Comparison of ENCODE assay signal across 19 cellular contexts in genomic region chr7:78691584-78691983, GRCh38.
DNase-seq lines count a peak whose midpoint lies in the region; ATAC-seq, FAIRE-seq and TF ChIP-seq lines count a peak whose summit lies in the region.
"Had no signal": no experiment of that assay in that cellular context is flagged by ENCODE, and none has a peak within 500 bp of the region (broad histone marks: within the 10 kb centered on the region; RNA-seq: fewer than 3 reads in every experiment).

No MANE protein-coding gene starts in this region.

- FAIRE-seq in GM12878 (lab: Jason Lieb, UNC) = no peak

- H4K20me1 ChIP-seq in GM12878 (ENCODE audit: control insufficient read depth, insufficient read depth) = no peaks in the 10 kb centered on the region

- no peak overlapping the region for H3K4me2 ChIP-seq in GM12878 (ENCODE audit: control insufficient read depth, insufficient read depth)

- SMC1A ChIA-PET in GM12878 (lab: Charles Lee; ENCODE audit: uncharacterized antibody, unreplicated experiment) = no interaction called here

- POLR2A ChIA-PET in GM12878 (lab: Charles Lee) = no interaction called here

- H2AFZ ChIP-seq in GM12878 (ENCODE audit: control insufficient read depth, low read depth, low read length) = no peak overlapping the region

- no peaks in the 10 kb centered on the region for H3K4me1 ChIP-seq in GM12878 (ENCODE audit: control insufficient read depth, insufficient read depth, low read length)
- H3K4me1 ChIP-seq: SJCRH30 had no signal

- TF ChIP-seq POLR2A in GM12878 (IDR thresholded peaks at IDR 0.05; ENCODE audit: low read depth, low read length) = no peak

- CTCF ChIA-PET in GM12878 (lab: Yijun Ruan, JAX) = no interaction called here

- no peak overlapping the region for H3K27ac ChIP-seq in GM12878 (ENCODE audit: control insufficient read depth, insufficient read depth)
- H3K27ac ChIP-seq: C4-2B, SJCRH30 had no signal

- no peaks in the 10 kb centered on the region for H3K27me3 ChIP-seq in GM12878 (replicated peaks in 1 of 2; ENCODE audit: control insufficient read depth in 2 of 2, insufficient read depth in 2 of 2, low read length in 1 of 2)
- H3K27me3 ChIP-seq: MG63, SJCRH30 had no signal

- 63% methylated on average over 3 of the region's 3 CpGs for WGBS in GM12878 (ENCODE audit: insufficient coverage, insufficient replicate concordance, low lambda C conversion rate, missing lambda C conversion rate)

- intact Hi-C loops in GM12878 (cut with micrococcal nuclease; ENCODE audit: unreplicated experiment) = no loop called here

- DNase-seq in NAMALWA (ENCODE audit: low spot score) (peak; percentile 38), GM12878 (ENCODE audit: low read depth, low spot score) (no peak), NCI-H526 treated with DMSO at 0.1 percent for 48 hours (lab: John Stamatoyannopoulos, UW) (no peak), T-helper 9 cell (no peak), nucleus accumbens (lab: John Stamatoyannopoulos, UW) (no peak), dermis blood vessel endothelial cell (no peak)
- DNase-seq: EL, HCEC 1CT, IMR-90, Karpas-422, MG63, NCI-H1436 treated with DMSO at 0.1 percent for 48 hours, NCI-H2081, NCI-H510A treated with DMSO at 0.1 percent for 48 hours, SJCRH30, T-helper 17 cell had no signal

- TF ChIP-seq EP300 in GM12878 (IDR thresholded peaks at IDR 0.05; ENCODE audit: borderline replicate concordance in 1 of 2, control insufficient read depth in 1 of 2, low read depth in 2 of 2, low read length in 2 of 2) = no peak

- no peak overlapping the region for H3K9ac ChIP-seq in GM12878 (ENCODE audit: control insufficient read depth, insufficient read depth, low read length)

- TF ChIP-seq RAD21 in GM12878 (IDR thresholded peaks at IDR 0.05; ENCODE audit: insufficient read depth, low read depth, low read length) = no peak

- no TSS peak for BruUV-seq in GM12878 (replicated peaks; lab: Mats Ljungman, UMichigan)

- in situ Hi-C loops in GM12878 (cut with MboI) = no loop called here

- no peak overlapping the region for H3K4me3 ChIP-seq in GM12878
- H3K4me3 ChIP-seq: MG63, SJCRH30 had no signal

- ATAC-seq in GM18858 (IDR thresholded peaks at IDR 0.05; ENCODE audit: unreplicated experiment) = peak; percentile 48
- peak; percentile 63 for ATAC-seq in GM21825 (IDR thresholded peaks at IDR 0.05; ENCODE audit: unreplicated experiment)
- peak; percentile 65 for ATAC-seq in GM12878
- ATAC-seq: T-helper 17 cell had no signal

- RAD21 ChIA-PET in GM12878 (lab: Charles Lee; ENCODE audit: unreplicated experiment) = no interaction called here

- no peaks in the 10 kb centered on the region for H3K9me3 ChIP-seq in GM12878 (replicated peaks; ENCODE audit: control insufficient read depth, insufficient read depth, low read length)
- H3K9me3 ChIP-seq: MG63, SJCRH30 had no signal

- no peaks in the 10 kb centered on the region for H3K79me2 ChIP-seq in GM12878 (ENCODE audit: control insufficient read depth, insufficient read depth, low read length)

- TF ChIP-seq CTCF in GM12878 (IDR thresholded peaks at IDR 0.05 in 2 of 3, conservative IDR thresholded peaks at IDR 0.05 in 1 of 3; ENCODE audit: control insufficient read depth in 2 of 3, extremely low read depth in 1 of 3, insufficient read depth in 1 of 3, low read depth in 3 of 3, low read length in 3 of 3) = no peak

- H3K36me3 ChIP-seq in GM12878 (ENCODE audit: control insufficient read depth in 2 of 2, insufficient read depth in 2 of 2, low read length in 1 of 2) = no peaks in the 10 kb centered on the region
- H3K36me3 ChIP-seq: MG63, SJCRH30 had no signal

TF ChIP-seq in GM12878, 131 proteins besides CTCF, POLR2A, EP300 and RAD21:
- TF ChIP-seq SPI1 (IDR thresholded peaks at IDR 0.05; ENCODE audit: borderline replicate concordance, insufficient read depth, low read depth, low read length) = peak; percentile 68
- no peak for TF ChIP-seq CHD4 (IDR thresholded peaks at IDR 0.05)
